ENCODE assay signal across 14 cellular contexts in genomic region chr4:73698217-73698616, GRCh38. TPM values are rescaled to one million over a fixed set of nuclear protein-coding genes. Genes with fewer than 3 reads are reported as not detected.
DNase-seq lines count a peak whose midpoint lies in the region; ATAC-seq, FAIRE-seq and TF ChIP-seq lines count a peak whose summit lies in the region.
"Had no signal": no experiment of that assay in that cellular context is flagged by ENCODE, and none has a peak within 500 bp of the region (broad histone marks: within the 10 kb centered on the region; RNA-seq: fewer than 3 reads in every experiment).

No MANE protein-coding gene starts in this region.

- CTCF ChIA-PET in activated CD8-positive, alpha-beta memory T cell treated with anti-CD3 and anti-CD28 coated beads, Interleukin-2, amount 10 ng/mL, durations not matched to agents 7 days and 5 days (lab: Charles Lee): no interaction called here

- H3K4me1 Mint-ChIP-seq in immature natural killer cell: no peaks in the 10 kb centered on the region
- H3K4me1 Mint-ChIP-seq in activated CD8-positive, alpha-beta memory T cell treated with anti-CD3 and anti-CD28 coated beads, Interleukin-2, amount 10 ng/mL, durations not matched to agents 7 days and 5 days: no peaks in the 10 kb centered on the region
- H3K4me1 Mint-ChIP-seq: IgD-negative memory B cell; stimulated activated naive CD8-positive, alpha-beta T cell treated with anti-CD3 and anti-CD28 coated beads, Interleukin-15, amount 100 ng/mL, for 72 hours had no signal

- H3K4me3 ChIP-seq in epithelial cell of esophagus (ENCODE audit: low read length) (no peak overlapping the region), osteoblast (ENCODE audit: insufficient read depth, low read length) (no peak overlapping the region), transverse colon (no peak overlapping the region), small intestine (ENCODE audit: low read depth in 1 of 2, low read length in 2 of 2) (no peak overlapping the region)
- H3K4me3 ChIP-seq: GM12878 had no signal

- H3K27ac ChIP-seq in osteoblast (ENCODE audit: low read depth, low read length) (no peak overlapping the region), transverse colon (no peak overlapping the region), small intestine (ENCODE audit: low read depth in 1 of 2, low read length in 1 of 2) (no peak overlapping the region)

- peaks cover 0 to 4% (median 1%) of the 10 kb centered on the region in 3 donors for H3K27me3 Mint-ChIP-seq in immature natural killer cell (ENCODE audit: low read depth in 3 of 3)
- no peaks in the 10 kb centered on the region for H3K27me3 Mint-ChIP-seq in activated CD8-positive, alpha-beta memory T cell treated with anti-CD3 and anti-CD28 coated beads, Interleukin-2, amount 10 ng/mL, durations not matched to agents 7 days and 5 days
- H3K27me3 Mint-ChIP-seq: IgD-negative memory B cell; stimulated activated naive CD8-positive, alpha-beta T cell treated with anti-CD3 and anti-CD28 coated beads, Interleukin-15, amount 100 ng/mL, for 72 hours had no signal

- H3K79me2 ChIP-seq in osteoblast (ENCODE audit: insufficient read depth, low read length): no peaks in the 10 kb centered on the region

- H3K27me3 ChIP-seq in osteoblast (ENCODE audit: insufficient read depth, low read length) (no peaks in the 10 kb centered on the region), transverse colon (no peaks in the 10 kb centered on the region), small intestine (ENCODE audit: control insufficient read depth in 2 of 2, insufficient read depth in 2 of 2, low read length in 2 of 2) (no peaks in the 10 kb centered on the region)

- peaks cover 18% of the 10 kb centered on the region for H3K4me1 ChIP-seq in osteoblast (ENCODE audit: insufficient read depth, low read length)
- H3K4me1 ChIP-seq in transverse colon: no peaks in the 10 kb centered on the region
- H3K4me1 ChIP-seq in small intestine (ENCODE audit: control insufficient read depth in 2 of 2, insufficient read depth in 1 of 2, low read depth in 1 of 2, low read length in 1 of 2): no peaks in the 10 kb centered on the region

- no peak overlapping the region for H2AFZ ChIP-seq in osteoblast (ENCODE audit: low read length)

- no peaks in the 10 kb centered on the region for H3K9me3 ChIP-seq in osteoblast (ENCODE audit: low read depth, low read length)
- no peaks in the 10 kb centered on the region for H3K9me3 ChIP-seq in transverse colon
- no peaks in the 10 kb centered on the region for H3K9me3 ChIP-seq in small intestine (ENCODE audit: control insufficient read depth, low read depth)

- FAIRE-seq in RCC 7860 (lab: Jason Lieb, UNC): peak; percentile 71
- FAIRE-seq in small intestine (lab: Jason Lieb, UNC): no peak
- FAIRE-seq: GM12878 had no signal

- TF ChIP-seq POLR2A in transverse colon (IDR thresholded peaks at IDR 0.05): no peak

- 69 to 74% methylated on average over 1 to 2 of the region's 2 CpGs for WGBS in transverse colon (ENCODE audit: low coverage in 1 of 2), 2 donors
- 61 to 75% (median 71%) methylated on average over 2 of the region's 2 CpGs for WGBS in small intestine, 3 donors

- intact Hi-C loops in transverse colon (cut with DNase I; ENCODE audit: low total_unique reads): no loop called here

- H3K4me2 ChIP-seq in osteoblast (ENCODE audit: insufficient read depth, low read length): no peak overlapping the region

- H3K27ac Mint-ChIP-seq in immature natural killer cell: no peak overlapping the region
- H3K27ac Mint-ChIP-seq in activated CD8-positive, alpha-beta memory T cell treated with anti-CD3 and anti-CD28 coated beads, Interleukin-2, amount 10 ng/mL, durations not matched to agents 7 days and 5 days: no peak overlapping the region
- H3K27ac Mint-ChIP-seq: IgD-negative memory B cell; stimulated activated naive CD8-positive, alpha-beta T cell treated with anti-CD3 and anti-CD28 coated beads, Interleukin-15, amount 100 ng/mL, for 72 hours had no signal

- DNase-seq in GF-D8 (lab: John Stamatoyannopoulos, UW) (peak; percentile 11), RCC 7860 (ENCODE audit: low spot score) (peak; percentile 34), epithelial cell of esophagus (ENCODE audit: low read depth) (peak; percentile 86), osteoblast (ENCODE audit: insufficient read length, low spot score, missing footprints) (peak; percentile 58), transverse colon (no peak), small intestine (no peak), immature natural killer cell (no peak)
- no peak for DNase-seq in activated CD8-positive, alpha-beta memory T cell treated with anti-CD3 and anti-CD28 coated beads, Interleukin-2, amount 10 ng/mL, durations not matched to agents 7 days and 5 days
- DNase-seq: caudate nucleus; glutamatergic neuron; NCI-H526; stimulated activated naive CD8-positive, alpha-beta T cell treated with anti-CD3 and anti-CD28 coated beads, Interleukin-15, amount 100 ng/mL, for 72 hours had no signal

- no peaks in the 10 kb centered on the region for H4K20me1 ChIP-seq in osteoblast (ENCODE audit: insufficient read depth, low read length)

- peaks cover 0 to 13% (median 0%) of the 10 kb centered on the region in 6 donors for H3K9me3 Mint-ChIP-seq in immature natural killer cell
- H3K9me3 Mint-ChIP-seq in activated CD8-positive, alpha-beta memory T cell treated with anti-CD3 and anti-CD28 coated beads, Interleukin-2, amount 10 ng/mL, durations not matched to agents 7 days and 5 days (ENCODE audit: low read depth): no peaks in the 10 kb centered on the region
- H3K9me3 Mint-ChIP-seq: IgD-negative memory B cell; stimulated activated naive CD8-positive, alpha-beta T cell treated with anti-CD3 and anti-CD28 coated beads, Interleukin-15, amount 100 ng/mL, for 72 hours had no signal

- H3K4me3 Mint-ChIP-seq in immature natural killer cell: no peak overlapping the region
- no peak overlapping the region for H3K4me3 Mint-ChIP-seq in activated CD8-positive, alpha-beta memory T cell treated with anti-CD3 and anti-CD28 coated beads, Interleukin-2, amount 10 ng/mL, durations not matched to agents 7 days and 5 days
- H3K4me3 Mint-ChIP-seq: IgD-negative memory B cell; stimulated activated naive CD8-positive, alpha-beta T cell treated with anti-CD3 and anti-CD28 coated beads, Interleukin-15, amount 100 ng/mL, for 72 hours had no signal

- in situ Hi-C loops in transverse colon (cut with MboI; ENCODE audit: low pct_ligation_motif_present in 1 of 4, low pct_unique_long_range_greater_than_20kb in 1 of 4, low sequenced_read_pairs in 3 of 4): no loop called here

- ATAC-seq in activated CD8-positive, alpha-beta memory T cell treated with anti-CD3 and anti-CD28 coated beads, Interleukin-2, amount 10 ng/mL, durations not matched to agents 7 days and 5 days: no peak
- ATAC-seq: GM12878; stimulated activated naive CD8-positive, alpha-beta T cell treated with anti-CD3 and anti-CD28 coated beads, Interleukin-15, amount 100 ng/mL, for 72 hours had no signal

- H3K36me3 Mint-ChIP-seq in immature natural killer cell: no peaks in the 10 kb centered on the region
- no peaks in the 10 kb centered on the region for H3K36me3 Mint-ChIP-seq in activated CD8-positive, alpha-beta memory T cell treated with anti-CD3 and anti-CD28 coated beads, Interleukin-2, amount 10 ng/mL, durations not matched to agents 7 days and 5 days
- H3K36me3 Mint-ChIP-seq: IgD-negative memory B cell had no signal

- no peak for TF ChIP-seq EP300 in transverse colon (IDR thresholded peaks at IDR 0.05; ENCODE audit: low read depth)

- no peak for TF ChIP-seq CTCF in epithelial cell of esophagus (IDR thresholded peaks at IDR 0.05; ENCODE audit: insufficient read depth, low read depth, low read length, missing control alignments)
- no peak for TF ChIP-seq CTCF in osteoblast (IDR thresholded peaks at IDR 0.05; ENCODE audit: extremely low read depth, low read depth, low read length)
- no peak for TF ChIP-seq CTCF in transverse colon (IDR thresholded peaks at IDR 0.05)

- no peaks in the 10 kb centered on the region for H3K36me3 ChIP-seq in osteoblast (ENCODE audit: insufficient read depth, low read length)
- H3K36me3 ChIP-seq in transverse colon: no peaks in the 10 kb centered on the region
- H3K36me3 ChIP-seq in small intestine (ENCODE audit: control insufficient read depth in 2 of 2, insufficient read depth in 2 of 2, low read length in 2 of 2): no peaks in the 10 kb centered on the region

RNA-seq across cellular contexts. Expression of gene CXCL8, which starts 42.2 kb away (rescaled TPM):
- total RNA-seq in osteoblast (1.5 and 5.8 TPM in 2 replicates), transverse colon (1 to 10 TPM in 1 of 4 donors, under 1 TPM in 1, not detected in 2; 0.55 to 1.1 TPM)
- polyA plus RNA-seq in small intestine (1 to 10 TPM; 2.2 to 8.6 (median 2.4) TPM), immature natural killer cell (1 to 10 TPM in 2 of 3 donors, not detected in 1; 1.8 to 2.1 TPM)
- total RNA-seq in activated CD8-positive, alpha-beta memory T cell treated with anti-CD3 and anti-CD28 coated beads, Interleukin-2, amount 10 ng/mL, durations not matched to agents 7 days and 5 days: under 1 TPM; 0.18 to 0.80 TPM

Comparison
In these comparisons a context has a peak if more than half of its experiments do, and no peak if none do; other contexts are left out.
1. DNase-seq: peak in GF-D8 (single experiment), RCC 7860 (single experiment), epithelial cell of esophagus (single experiment) and osteoblast (single experiment); none in transverse colon (single experiment), small intestine (single experiment), immature natural killer cell (0 of 3) and activated CD8-positive, alpha-beta memory T cell treated with anti-CD3 and anti-CD28 coated beads, Interleukin-2, amount 10 ng/mL, durations not matched to agents 7 days and 5 days (single experiment).